ENCODE assay signal across 29 cellular contexts in the genomic region with DNA sequence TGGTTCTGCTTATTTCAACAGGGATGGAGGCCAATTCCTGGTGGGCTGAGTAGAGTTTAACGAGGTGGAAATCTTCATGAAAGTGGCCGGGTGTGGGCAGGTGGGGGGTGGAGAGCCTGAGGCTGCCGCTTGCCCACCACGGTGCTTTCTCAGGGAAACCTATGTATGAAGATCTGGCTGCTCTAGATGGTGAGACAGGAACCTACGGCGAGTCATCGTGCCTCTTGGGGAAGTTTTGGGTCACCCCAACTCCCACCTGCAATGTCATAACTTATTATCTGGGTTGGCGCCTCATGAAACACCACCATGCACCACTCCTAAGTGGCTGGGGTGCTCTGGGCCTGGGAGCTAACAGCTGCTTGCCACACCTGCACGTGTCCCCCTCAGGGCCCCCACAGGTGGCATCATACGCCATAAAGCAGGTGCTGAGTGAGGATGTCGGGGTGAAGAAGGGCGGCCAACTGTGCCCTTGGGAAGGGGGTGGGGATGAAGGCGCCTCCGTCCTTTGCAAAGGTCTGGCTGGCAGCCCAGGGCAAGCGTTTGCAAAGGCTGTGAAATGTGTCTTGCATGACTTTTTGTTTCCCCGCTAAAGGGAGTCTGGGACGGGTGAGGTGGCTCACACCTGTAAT. TPM values are rescaled to one million over a fixed set of nuclear protein-coding genes. Genes with fewer than 3 reads are reported as not detected.
DNase-seq lines count a peak whose midpoint lies in the region; ATAC-seq, FAIRE-seq and TF ChIP-seq lines count a peak whose summit lies in the region.
"Had no signal": no experiment of that assay in that cellular context is flagged by ENCODE, and none has a peak within 500 bp of the region (broad histone marks: within the 10 kb centered on the region; RNA-seq: fewer than 3 reads in every experiment).

No MANE protein-coding gene starts in this region.

- H3K4me1 ChIP-seq in kidney (ENCODE audit: control insufficient read depth in 1 of 2, insufficient read depth in 1 of 2, low read depth in 1 of 2, low read length in 2 of 2) (peaks cover 0 to 2% of the 10 kb centered on the region in 2 donors), spleen (peaks cover 0 to 19% (median 12%) of the 10 kb centered on the region in 6 donors)

- intact Hi-C loops in activated CD4-positive, alpha-beta T cell treated with anti-CD3 and anti-CD28 coated beads for 36 hours (cut with DNase I, micrococcal nuclease), result no loop called here
- intact Hi-C loops in kidney (cut with DNase I) (no loop called here), spleen (cut with DNase I; ENCODE audit: low total_unique reads) (no loop called here)

- H3K9me3 ChIP-seq in kidney (ENCODE audit: control insufficient read depth in 1 of 2, low read length in 2 of 2) (no peaks in the 10 kb centered on the region), spleen (no peaks in the 10 kb centered on the region)
- H3K9me3 ChIP-seq: SJCRH30 had no signal

- peaks cover 0 to 56% (median 0%) of the 10 kb centered on the region in 7 donors for H3K27me3 ChIP-seq in spleen (replicated peaks in 1 of 7)
- H3K27me3 ChIP-seq: SJCRH30 had no signal

- no peak for TF ChIP-seq POLR2A in spleen (IDR thresholded peaks at IDR 0.05)

- peaks cover 9% of the 10 kb centered on the region for H3K4me1 Mint-ChIP-seq in activated CD4-positive, alpha-beta T cell treated with anti-CD3 and anti-CD28 coated beads for 36 hours
- peaks cover 11% of the 10 kb centered on the region for H3K4me1 Mint-ChIP-seq in activated naive CD8-positive, alpha-beta T cell treated with anti-CD3 and anti-CD28 coated beads, Interleukin-2, amount 50 U/mL, for 24 hours
- peaks cover 15% of the 10 kb centered on the region for H3K4me1 Mint-ChIP-seq in activated naive CD8-positive, alpha-beta T cell treated with anti-CD3 and anti-CD28 coated beads for 36 hours

- peaks cover 11% of the 10 kb centered on the region for H3K27me3 Mint-ChIP-seq in activated CD4-positive, alpha-beta T cell treated with anti-CD3 and anti-CD28 coated beads for 36 hours
- H3K27me3 Mint-ChIP-seq in activated naive CD8-positive, alpha-beta T cell treated with anti-CD3 and anti-CD28 coated beads, Interleukin-2, amount 50 U/mL, for 24 hours, result peaks cover 4% of the 10 kb centered on the region
- peaks cover 4% of the 10 kb centered on the region for H3K27me3 Mint-ChIP-seq in activated naive CD8-positive, alpha-beta T cell treated with anti-CD3 and anti-CD28 coated beads for 36 hours

- H3K36me3 ChIP-seq in kidney (ENCODE audit: control insufficient read depth in 1 of 2, insufficient read depth in 2 of 2, low read length in 2 of 2) (no peaks in the 10 kb centered on the region), spleen (peaks cover 0 to 99% (median 13%) of the 10 kb centered on the region in 6 donors)
- H3K36me3 ChIP-seq: SJCRH30 had no signal

- H3K9me3 Mint-ChIP-seq in activated CD4-positive, alpha-beta T cell treated with anti-CD3 and anti-CD28 coated beads for 36 hours (ENCODE audit: low read depth), result no peaks in the 10 kb centered on the region
- H3K9me3 Mint-ChIP-seq in activated naive CD8-positive, alpha-beta T cell treated with anti-CD3 and anti-CD28 coated beads, Interleukin-2, amount 50 U/mL, for 24 hours, result no peaks in the 10 kb centered on the region
- no peaks in the 10 kb centered on the region for H3K9me3 Mint-ChIP-seq in activated naive CD8-positive, alpha-beta T cell treated with anti-CD3 and anti-CD28 coated beads for 36 hours

- no peak overlapping the region for H3K9ac ChIP-seq in kidney (ENCODE audit: low read length in 2 of 2)

- peak; percentile 16 for DNase-seq in activated CD4-positive, alpha-beta T cell treated with anti-CD3 and anti-CD28 coated beads for 36 hours
- no peak for DNase-seq in activated CD4-positive, alpha-beta T cell treated with anti-CD3 and anti-CD28 coated beads, Interleukin-2, amount 50 U/mL, for 4 hours
- DNase-seq in activated naive CD8-positive, alpha-beta T cell treated with anti-CD3 and anti-CD28 coated beads, Interleukin-2, amount 50 U/mL, for 24 hours, result peak; percentile 11
- DNase-seq in activated naive CD8-positive, alpha-beta T cell treated with anti-CD3 and anti-CD28 coated beads for 36 hours, result no peak
- DNase-seq in kidney (peak; percentile 43), spleen (peak; percentile 43), NCI-H2081 (lab: John Stamatoyannopoulos, UW) (no peak)
- DNase-seq: Calu3; DMS79 treated with DMSO at 0.1 percent for 48 hours; GF-D8; Kasumi-1; NCI-H1105; NCI-H146; NCI-H1930; NCI-H446 treated with DMSO at 0.1 percent for 48 hours; NCI-H526; NCI-H82; NK-92 treated with Interleukin-12 subunit alpha and Interleukin-12 subunit beta, amount 100 ng/mL, for 24 hours; PC-3; SJCRH30 had no signal

- POLR2A ChIA-PET in activated CD4-positive, alpha-beta T cell treated with anti-CD3 and anti-CD28 coated beads for 36 hours (lab: Charles Lee), result no interaction called here

- no peak overlapping the region for H3K4me3 Mint-ChIP-seq in activated CD4-positive, alpha-beta T cell treated with anti-CD3 and anti-CD28 coated beads for 36 hours
- H3K4me3 Mint-ChIP-seq in activated naive CD8-positive, alpha-beta T cell treated with anti-CD3 and anti-CD28 coated beads, Interleukin-2, amount 50 U/mL, for 24 hours, result no peak overlapping the region
- H3K4me3 Mint-ChIP-seq in activated naive CD8-positive, alpha-beta T cell treated with anti-CD3 and anti-CD28 coated beads for 36 hours, result no peak overlapping the region
- H3K4me3 Mint-ChIP-seq: B cell had no signal

- ATAC-seq in activated CD4-positive, alpha-beta T cell treated with anti-CD3 and anti-CD28 coated beads for 36 hours, result no peak
- ATAC-seq in activated naive CD8-positive, alpha-beta T cell treated with anti-CD3 and anti-CD28 coated beads, Interleukin-2, amount 50 U/mL, for 24 hours, result peak; percentile 12
- no peak for ATAC-seq in HG02852 (IDR thresholded peaks at IDR 0.05; ENCODE audit: unreplicated experiment)
- ATAC-seq: K562, PC-3, Right ventricle myocardium inferior had no signal

- CTCF ChIA-PET in activated CD4-positive, alpha-beta T cell treated with anti-CD3 and anti-CD28 coated beads for 36 hours (lab: Charles Lee), result interaction anchor here (0.8 kb wide), 1 partner anchor 37 kb away, joined by 3 read pairs; no protein-coding TSS in a partner anchor

- no peak overlapping the region for H3K4me3 ChIP-seq in kidney (ENCODE audit: low read length in 2 of 2)
- no peak overlapping the region for H3K4me3 ChIP-seq in spleen
- H3K4me3 ChIP-seq: K562, SJCRH30 had no signal

- TF ChIP-seq CTCF in kidney (IDR thresholded peaks at IDR 0.05; ENCODE audit: borderline replicate concordance, extremely low read depth, insufficient read depth) (no peak), spleen (IDR thresholded peaks at IDR 0.05 in 8 of 11, conservative IDR thresholded peaks at IDR 0.05 in 3 of 11) (no peak)

- 78 to 85% (median 80%) methylated on average over 14 to 17 of the region's 17 CpGs for WGBS in spleen, 5 donors

- FAIRE-seq in kidney (lab: Jason Lieb, UNC), result no peak
- FAIRE-seq: GM12891, GM19239, H54, HTR-8/SVneo, K562 had no signal

- H3K36me3 Mint-ChIP-seq in activated CD4-positive, alpha-beta T cell treated with anti-CD3 and anti-CD28 coated beads for 36 hours (ENCODE audit: low read depth), result no peaks in the 10 kb centered on the region
- no peaks in the 10 kb centered on the region for H3K36me3 Mint-ChIP-seq in activated naive CD8-positive, alpha-beta T cell treated with anti-CD3 and anti-CD28 coated beads, Interleukin-2, amount 50 U/mL, for 24 hours (ENCODE audit: low read depth)
- H3K36me3 Mint-ChIP-seq in activated naive CD8-positive, alpha-beta T cell treated with anti-CD3 and anti-CD28 coated beads for 36 hours, result peaks cover 5% of the 10 kb centered on the region

- H3K27ac Mint-ChIP-seq in activated CD4-positive, alpha-beta T cell treated with anti-CD3 and anti-CD28 coated beads for 36 hours, result no peak overlapping the region
- H3K27ac Mint-ChIP-seq in activated naive CD8-positive, alpha-beta T cell treated with anti-CD3 and anti-CD28 coated beads, Interleukin-2, amount 50 U/mL, for 24 hours, result no peak overlapping the region
- H3K27ac Mint-ChIP-seq in activated naive CD8-positive, alpha-beta T cell treated with anti-CD3 and anti-CD28 coated beads for 36 hours, result no peak overlapping the region
- H3K27ac Mint-ChIP-seq: B cell had no signal

- no peak overlapping the region for H3K27ac ChIP-seq in kidney (ENCODE audit: low read depth in 2 of 2, low read length in 2 of 2)
- no peak overlapping the region for H3K27ac ChIP-seq in spleen
- H3K27ac ChIP-seq: 22Rv1, SJCRH30 had no signal

RNA-seq across cellular contexts. Expression of gene SNRPA1, which starts 27.9 kb away (rescaled TPM):
- total RNA-seq in activated CD4-positive, alpha-beta T cell treated with anti-CD3 and anti-CD28 coated beads for 36 hours, result 100 to 1,000 TPM; 167 to 185 TPM
- 100 to 1,000 TPM; 219 to 223 TPM for total RNA-seq in activated naive CD8-positive, alpha-beta T cell treated with anti-CD3 and anti-CD28 coated beads for 36 hours
- total RNA-seq in kidney, result 44.9 TPM
- 40.0 TPM for polyA plus RNA-seq in kidney (ENCODE audit: insufficient read depth, low read depth, low replicate concordance)
- 10 to 100 TPM; 56.2 to 85.4 (median 68.8) TPM for total RNA-seq in spleen
- polyA plus RNA-seq in spleen, result 10 to 100 TPM; 74.6 to 75.1 (median 74.7) TPM

RNA-seq across cellular contexts. Expression of gene SELENOS, which starts 45.7 kb away (rescaled TPM):
- 10 to 100 TPM; 14.5 to 20.8 TPM for total RNA-seq in activated CD4-positive, alpha-beta T cell treated with anti-CD3 and anti-CD28 coated beads for 36 hours
- 10 to 100 TPM; 27.3 to 29.4 TPM for total RNA-seq in activated naive CD8-positive, alpha-beta T cell treated with anti-CD3 and anti-CD28 coated beads for 36 hours
- total RNA-seq in kidney (66.0 TPM), spleen (100 to 1,000 TPM in 1 of 7 donors, 10 to 100 TPM in 6; 47.3 to 109 (median 63.8) TPM)
- polyA plus RNA-seq in kidney (ENCODE audit: insufficient read depth, low read depth, low replicate concordance) (99.0 TPM), spleen (10 to 100 TPM; 25.7 to 41.1 (median 39.7) TPM)

Comparison
In these comparisons a context has a peak if more than half of its experiments do, and no peak if none do; other contexts are left out.
1. DNase-seq: peak in activated CD4-positive, alpha-beta T cell treated with anti-CD3 and anti-CD28 coated beads for 36 hours (single experiment), activated naive CD8-positive, alpha-beta T cell treated with anti-CD3 and anti-CD28 coated beads, Interleukin-2, amount 50 U/mL, for 24 hours (single experiment), kidney (single experiment) and spleen (single experiment); none in activated CD4-positive, alpha-beta T cell treated with anti-CD3 and anti-CD28 coated beads, Interleukin-2, amount 50 U/mL, for 4 hours (0 of 2), activated naive CD8-positive, alpha-beta T cell treated with anti-CD3 and anti-CD28 coated beads for 36 hours (single experiment) and NCI-H2081 (0 of 2).